ENCODE assay signal across 8 cellular contexts in genomic region chr12:107903377-107904061, GRCh38.
DNase-seq lines count a peak whose midpoint lies in the region; ATAC-seq, FAIRE-seq and TF ChIP-seq lines count a peak whose summit lies in the region.

No MANE protein-coding gene starts in this region.

- peak; percentile 88 for ATAC-seq in HG02571 (IDR thresholded peaks at IDR 0.05; ENCODE audit: unreplicated experiment)

- intact Hi-C loops in prostate gland (cut with DNase I), result no loop called here

- H3K27me3 ChIP-seq in prostate gland (replicated peaks; ENCODE audit: insufficient read depth), result no peaks in the 10 kb centered on the region

- no peaks in the 10 kb centered on the region for H3K4me1 ChIP-seq in prostate gland (replicated peaks)

- H3K4me1 Mint-ChIP-seq in activated CD4-positive, alpha-beta T cell treated with anti-CD3 and anti-CD28 coated beads, Interleukin-2, amount 10 ng/mL, durations not matched to agents 7 days and 5 days, result peaks cover 12% of the 10 kb centered on the region

- 2% methylated on average over 46 of the region's 46 CpGs for WGBS in prostate gland

- no peak for TF ChIP-seq POLR2A in prostate gland (IDR thresholded peaks at IDR 0.05)

- H3K4me3 Mint-ChIP-seq in activated CD4-positive, alpha-beta T cell treated with anti-CD3 and anti-CD28 coated beads, Interleukin-2, amount 10 ng/mL, durations not matched to agents 7 days and 5 days, result peak overlapping the region; percentile 69

- H3K27me3 Mint-ChIP-seq in activated CD4-positive, alpha-beta T cell treated with anti-CD3 and anti-CD28 coated beads, Interleukin-2, amount 10 ng/mL, durations not matched to agents 7 days and 5 days, result peaks cover 63% of the 10 kb centered on the region

- no peaks in the 10 kb centered on the region for H3K36me3 ChIP-seq in prostate gland

- peak overlapping the region; percentile 67 for H3K27ac Mint-ChIP-seq in activated CD4-positive, alpha-beta T cell treated with anti-CD3 and anti-CD28 coated beads, Interleukin-2, amount 10 ng/mL, durations not matched to agents 7 days and 5 days

- no peak overlapping the region for H3K27ac ChIP-seq in prostate gland

- CTCF ChIA-PET in activated CD4-positive, alpha-beta T cell treated with anti-CD3 and anti-CD28 coated beads, Interleukin-2, amount 10 ng/mL, durations not matched to agents 7 days and 5 days (lab: Charles Lee), result no interaction called here

- no peaks in the 10 kb centered on the region for H3K9me3 ChIP-seq in prostate gland

- H3K4me3 ChIP-seq in prostate gland, result peak overlapping the region in 1 of 2 donors; percentile 18

- POLR2A ChIA-PET in activated CD4-positive, alpha-beta T cell treated with anti-CD3 and anti-CD28 coated beads, Interleukin-2, amount 10 ng/mL, durations not matched to agents 7 days and 5 days (lab: Charles Lee), result no interaction called here

- no peaks in the 10 kb centered on the region for H3K9me3 Mint-ChIP-seq in activated CD4-positive, alpha-beta T cell treated with anti-CD3 and anti-CD28 coated beads, Interleukin-2, amount 10 ng/mL, durations not matched to agents 7 days and 5 days

- no peak for FAIRE-seq in RCC 7860 (lab: Jason Lieb, UNC)

- H3K36me3 Mint-ChIP-seq in activated CD4-positive, alpha-beta T cell treated with anti-CD3 and anti-CD28 coated beads, Interleukin-2, amount 10 ng/mL, durations not matched to agents 7 days and 5 days (ENCODE audit: low read depth), result no peaks in the 10 kb centered on the region

- no peak for TF ChIP-seq CTCF in prostate gland (IDR thresholded peaks at IDR 0.05)

- peak; percentile 66 for DNase-seq in activated effector memory CD4-positive, alpha-beta T cell treated with anti-CD3 and anti-CD28 coated beads, Interleukin-2, amount 50 U/mL, for 16 hours
- no peak for DNase-seq in activated effector memory CD4-positive, alpha-beta T cell treated with Interleukin-2 at 50 U/mL for 16 hours
- peak; percentile 26 for DNase-seq in NCI-H1092 treated with DMSO at 0.1 percent for 48 hours (lab: John Stamatoyannopoulos, UW)
- peak; percentile 46 for DNase-seq in activated CD4-positive, alpha-beta T cell treated with anti-CD3 and anti-CD28 coated beads, Interleukin-2, amount 10 ng/mL, durations not matched to agents 7 days and 5 days
- DNase-seq in glomerular visceral epithelial cell (ENCODE audit: extremely low spot score), result peak; percentile 23
- DNase-seq in prostate gland (ENCODE audit: low spot score), result peak; percentile 43
- DNase-seq in RCC 7860 (ENCODE audit: low spot score), result no peak

Comparison
In these comparisons a context has a peak if more than half of its experiments do, and no peak if none do; other contexts are left out.
1. DNase-seq: peak in activated effector memory CD4-positive, alpha-beta T cell treated with anti-CD3 and anti-CD28 coated beads, Interleukin-2, amount 50 U/mL, for 16 hours (single experiment), NCI-H1092 treated with DMSO at 0.1 percent for 48 hours (single experiment), activated CD4-positive, alpha-beta T cell treated with anti-CD3 and anti-CD28 coated beads, Interleukin-2, amount 10 ng/mL, durations not matched to agents 7 days and 5 days (single experiment), glomerular visceral epithelial cell (single experiment) and prostate gland (single experiment); none in activated effector memory CD4-positive, alpha-beta T cell treated with Interleukin-2 at 50 U/mL for 16 hours (single experiment) and RCC 7860 (single experiment).